8 cellular contexts compared by ENCODE assay signal in genomic region chr17:7306911-7307685, GRCh38. TPM values are rescaled to one million over a fixed set of nuclear protein-coding genes. Genes with fewer than 3 reads are reported as not detected.
DNase-seq lines count a peak whose midpoint lies in the region; ATAC-seq and TF ChIP-seq lines count a peak whose summit lies in the region.

Gene EIF5A, plus strand, starts transcription at chr17:7307628. Its CDS starts 2,008 bp downstream, at chr17:7309636.

- H3K4me2 ChIP-seq in H9 (ENCODE audit: insufficient read depth, insufficient read length, low read length) (peak within 1 kb of the TSS; percentile 81), MM.1S (ENCODE audit: low read depth, low read length) (peak within 1 kb of the TSS; percentile 90)

- no peaks in the 10 kb centered on the region for H4K20me1 ChIP-seq in H9 (ENCODE audit: control insufficient read depth, insufficient read depth, insufficient read length)
- peaks cover 29% of the 10 kb centered on the region for H4K20me1 ChIP-seq in MM.1S (ENCODE audit: insufficient read depth, low read length)

- H3K14ac ChIP-seq in H9 (ENCODE audit: insufficient read depth, low read length) = peak within 1 kb of the TSS; percentile 78

- no peak within 1 kb of the TSS for H3T11ph ChIP-seq in H9 (ENCODE audit: low read length)

- H3K9me3 ChIP-seq in H9 (ENCODE audit: control insufficient read depth, low read depth, low read length) (no peaks in the 10 kb centered on the region), MM.1S (replicated peaks; ENCODE audit: insufficient read depth, low read length) (no peaks in the 10 kb centered on the region)

- H3K36me3 ChIP-seq in MM.1S (replicated peaks; ENCODE audit: insufficient read depth, low read length) = peaks cover 15% of the 10 kb centered on the region

- no peak within 1 kb of the TSS for H2AFZ ChIP-seq in H9 (ENCODE audit: low read length)
- H2AFZ ChIP-seq in MM.1S (ENCODE audit: low read length) = peak within 1 kb of the TSS; percentile 80

- TF ChIP-seq CTCF in H9 (conservative IDR thresholded peaks at IDR 0.05) = no peak
- no peak for TF ChIP-seq CTCF in MM.1S (IDR thresholded peaks at IDR 0.05; ENCODE audit: low read length)
- no peak for TF ChIP-seq CTCF in fibroblast of the aortic adventitia (IDR thresholded peaks at IDR 0.05; ENCODE audit: insufficient read depth, low read length)
- no peak for TF ChIP-seq CTCF in nephron progenitor cell (IDR thresholded peaks at IDR 0.05)

- H3K9ac ChIP-seq in H9 (ENCODE audit: extremely low read depth, insufficient read length, low read length) (peak within 1 kb of the TSS; percentile 84), MM.1S (ENCODE audit: low read length) (peak within 1 kb of the TSS; percentile 100)

- peaks cover 9% of the 10 kb centered on the region for H3K23me2 ChIP-seq in H9 (ENCODE audit: insufficient read length, low read depth, low read length, poor library complexity, severe bottlenecking)

- peaks cover 50% of the 10 kb centered on the region for H3F3A ChIP-seq in MM.1S (ENCODE audit: insufficient read depth, low read length)

- H3K27ac ChIP-seq in H9 (ENCODE audit: insufficient read length, low read depth, low read length) (peak within 1 kb of the TSS; percentile 72), MM.1S (ENCODE audit: low read length) (peak within 1 kb of the TSS; percentile 100)

- no peak within 1 kb of the TSS for H2BK12ac ChIP-seq in H9 (ENCODE audit: insufficient read length, low read depth, low read length)

- H3K9me3 Mint-ChIP-seq in H9 (peaks cover 0 to 6% of the 10 kb centered on the region in 2 experiments; a peak in 1 of 5 replicates), nephron progenitor cell (peaks cover 4% of the 10 kb centered on the region)
- H3K9me3 Mint-ChIP-seq in stimulated activated naive CD8-positive, alpha-beta T cell treated with anti-CD3 and anti-CD28 coated beads, Interleukin-15, amount 100 ng/mL, for 72 hours = no peaks in the 10 kb centered on the region

- no peak within 1 kb of the TSS; the same call in 1 of the 2 replicates for H2BK15ac ChIP-seq in H9 (ENCODE audit: low read depth, low read length)

- H3K56ac ChIP-seq in H9 (ENCODE audit: insufficient read length, low read depth, low read length) = no peak within 1 kb of the TSS

- H3K27me3 ChIP-seq in H9 (ENCODE audit: insufficient read depth, low read length) (no peaks in the 10 kb centered on the region), MM.1S (replicated peaks; ENCODE audit: insufficient read depth, low read length) (peaks cover 5% of the 10 kb centered on the region; the same call in 1 of the 2 replicates)

- H3K4me3 ChIP-seq in MM.1S (ENCODE audit: low read length) = peak within 1 kb of the TSS; percentile 97
- H3K4me3 ChIP-seq in fibroblast of the aortic adventitia (ENCODE audit: low read depth, low read length) = peak within 1 kb of the TSS; percentile 91

- H3K4me1 Mint-ChIP-seq in H9 (peaks cover 25 to 26% of the 10 kb centered on the region in 2 experiments), nephron progenitor cell (peaks cover 34% of the 10 kb centered on the region)
- H3K4me1 Mint-ChIP-seq in stimulated activated naive CD8-positive, alpha-beta T cell treated with anti-CD3 and anti-CD28 coated beads, Interleukin-15, amount 100 ng/mL, for 72 hours = peaks cover 34% of the 10 kb centered on the region

- DNase-seq in ELR (ENCODE audit: low read depth) (peak; percentile 100), H9 (peak; percentile 100), MM.1S (peak; percentile 100), SIG-M5 (lab: John Stamatoyannopoulos, UW) (peak; percentile 98), activated gamma-delta T cell (lab: John Stamatoyannopoulos, UW) (peak; percentile 98), fibroblast of the aortic adventitia (ENCODE audit: low read depth) (peak; percentile 100), nephron progenitor cell (peak; percentile 100)
- DNase-seq in stimulated activated naive CD8-positive, alpha-beta T cell treated with anti-CD3 and anti-CD28 coated beads, Interleukin-15, amount 100 ng/mL, for 72 hours = peak; percentile 100

- no peak within 1 kb of the TSS for H4K5ac ChIP-seq in H9 (ENCODE audit: insufficient read length, low read depth, low read length)

- no peak within 1 kb of the TSS for H3K23ac ChIP-seq in H9 (ENCODE audit: insufficient read length, low read depth, low read length)

- no peak within 1 kb of the TSS for H2AK5ac ChIP-seq in H9 (ENCODE audit: insufficient read length, low read length)

- H3K9me2 ChIP-seq in MM.1S (replicated peaks; ENCODE audit: insufficient read depth, low read length) = no peaks in the 10 kb centered on the region

- peak within 1 kb of the TSS; percentile 51; the same call in 1 of the 2 replicates for H3K4ac ChIP-seq in H9 (ENCODE audit: low read depth, low read length)

- H3K79me2 ChIP-seq in H9 (ENCODE audit: insufficient read depth, low read length) (peaks cover 21% of the 10 kb centered on the region), MM.1S (ENCODE audit: low read length) (peaks cover 44% of the 10 kb centered on the region)

- no peak within 1 kb of the TSS for H2BK120ac ChIP-seq in H9 (ENCODE audit: low read depth, low read length, poor library complexity, severe bottlenecking)

- H4K8ac ChIP-seq in H9 (replicated peaks; ENCODE audit: insufficient read length, low read depth, low read length) = no peak within 1 kb of the TSS

- peak within 1 kb of the TSS; percentile 77 for H3K18ac ChIP-seq in H9 (ENCODE audit: insufficient read length, low read depth, low read length)

- H3K36me3 Mint-ChIP-seq in H9 (ENCODE audit: insufficient read depth in 1 of 3, low read depth in 3 of 3) = peaks cover 31 to 39% (median 35%) of the 10 kb centered on the region in 3 experiments
- H3K36me3 Mint-ChIP-seq in nephron progenitor cell (ENCODE audit: low read depth) = peaks cover 29% of the 10 kb centered on the region

- no CpG with 5 or more reads among the region's 64 CpGs for WGBS in H9 (ENCODE audit: extremely low coverage, insufficient read length, low lambda C conversion rate)

- H2BK20ac ChIP-seq in H9 (ENCODE audit: low read depth, low read length, poor library complexity, severe bottlenecking) = no peak within 1 kb of the TSS

- H3K27ac Mint-ChIP-seq in H9 (peak within 1 kb of the TSS; percentile 95 to 100 (median 98)), nephron progenitor cell (peak within 1 kb of the TSS; percentile 99)
- peak within 1 kb of the TSS; percentile 97 to 98 for H3K27ac Mint-ChIP-seq in stimulated activated naive CD8-positive, alpha-beta T cell treated with anti-CD3 and anti-CD28 coated beads, Interleukin-15, amount 100 ng/mL, for 72 hours

- H3K4me3 Mint-ChIP-seq in H9 (peak within 1 kb of the TSS; percentile 93 to 94), nephron progenitor cell (peak within 1 kb of the TSS; percentile 94)
- H3K4me3 Mint-ChIP-seq in stimulated activated naive CD8-positive, alpha-beta T cell treated with anti-CD3 and anti-CD28 coated beads, Interleukin-15, amount 100 ng/mL, for 72 hours = peak within 1 kb of the TSS; percentile 88 to 92

- peak; percentile 87 for ATAC-seq in stimulated activated naive CD8-positive, alpha-beta T cell treated with anti-CD3 and anti-CD28 coated beads, Interleukin-15, amount 100 ng/mL, for 72 hours

- H3K79me1 ChIP-seq in H9 (ENCODE audit: insufficient read depth, low read depth, low read length, poor library complexity, severe bottlenecking) = no peaks in the 10 kb centered on the region

- peak within 1 kb of the TSS; percentile 65 for H4K91ac ChIP-seq in H9 (ENCODE audit: insufficient read length, low read depth, low read length)

- no peak within 1 kb of the TSS for H2BK5ac ChIP-seq in H9 (ENCODE audit: insufficient read length, low read length)

- H3K4me1 ChIP-seq in H9 (ENCODE audit: insufficient read depth, low read length) (peaks cover 2% of the 10 kb centered on the region; the same call in 1 of the 2 replicates), MM.1S (ENCODE audit: low read length) (peaks cover 19% of the 10 kb centered on the region)

- no peaks in the 10 kb centered on the region; the same call in none of the 2 replicates for H3K27me3 Mint-ChIP-seq in H9 (ENCODE audit: low read depth)
- peaks cover 9% of the 10 kb centered on the region for H3K27me3 Mint-ChIP-seq in nephron progenitor cell (ENCODE audit: low read depth, poor library complexity)
- H3K27me3 Mint-ChIP-seq in stimulated activated naive CD8-positive, alpha-beta T cell treated with anti-CD3 and anti-CD28 coated beads, Interleukin-15, amount 100 ng/mL, for 72 hours = no peaks in the 10 kb centered on the region

RNA-seq across cellular contexts. Expression of gene EIF5A, which starts in this region (rescaled TPM):
- total RNA-seq in H9 (2021) (978 and 1,015 TPM in 2 replicates), fibroblast of the aortic adventitia (ENCODE audit: low replicate concordance) (78.3 and 1,006 TPM in 2 replicates)

Comparison
In these comparisons a context has a peak if more than half of its experiments do, and no peak if none do; other contexts are left out.
1. Peak in every context shown above with its lines: DNase-seq, ATAC-seq, H3K4me3 ChIP-seq and H3K27ac ChIP-seq.